ENCODE assay signal across 30 cellular contexts in genomic region chr2:240162531-240162930, GRCh38. TPM values are rescaled to one million over a fixed set of nuclear protein-coding genes. Genes with fewer than 3 reads are reported as not detected.
"Had no signal": no experiment of that assay in that cellular context is flagged by ENCODE, and none has a peak within 500 bp of the region (broad histone marks: within the 10 kb centered on the region; RNA-seq: fewer than 3 reads in every experiment).

No MANE protein-coding gene starts in this region.

- H3K9me3 ChIP-seq: adrenal gland, ascending aorta, gastrocnemius medialis, neutrophil, pancreas, right atrium auricular region, uterus had no signal

- ATAC-seq: activated CD4-positive, CD25-positive, alpha-beta regulatory T cell treated with anti-CD3 and anti-CD28 coated beads, Interleukin-2, amount 50 U/mL, for 24 hours; effector memory CD8-positive, alpha-beta T cell; gastrocnemius medialis; naive thymus-derived CD8-positive, alpha-beta T cell; pancreas had no signal

- DNase-seq: activated CD4-positive, alpha-beta T cell treated with anti-CD3 and anti-CD28 coated beads for 48 hours; activated CD4-positive, alpha-beta T cell treated with anti-CD3 and anti-CD28 coated beads, Interleukin-2, amount 50 U/mL, for 48 hours; activated CD8-positive, alpha-beta memory T cell treated with anti-CD3 and anti-CD28 coated beads for 24 hours; activated gamma-delta T cell; adrenal gland; cerebellar nuclear complex; effector memory CD8-positive, alpha-beta T cell; erythroblast; gastrocnemius medialis; glutamatergic neuron; islet precursor cell; mesenchymal stem cell; naive thymus-derived CD8-positive, alpha-beta T cell; stimulated activated CD4-positive, alpha-beta T cell treated with anti-CD3 and anti-CD28 coated beads, Interleukin-2, amount 100 ng/mL, for 48 hours; stimulated activated naive CD4-positive, alpha-beta T cell treated with Interleukin-2 at 50 U/mL for 16 hours; T-helper 9 cell; uterus had no signal

- H3K36me3 ChIP-seq: adrenal gland, ascending aorta, cardiac muscle cell, gastrocnemius medialis, neutrophil, pancreas, right atrium auricular region, tibial nerve, uterus had no signal

- H3K4me3 ChIP-seq: adrenal gland, ascending aorta, cardiac muscle cell, coronary artery, gastrocnemius medialis, pancreas, right atrium auricular region, SK-N-MC, tibial nerve, uterus had no signal

- H3K27ac ChIP-seq: adrenal gland, ascending aorta, cardiac muscle cell, coronary artery, gastrocnemius medialis, neutrophil, pancreas, right atrium auricular region, SK-N-MC, tibial nerve, uterus, VCaP had no signal

- H3K4me1 ChIP-seq: ascending aorta, gastrocnemius medialis, pancreas, right atrium auricular region, tibial nerve, uterus had no signal

- H3K27me3 ChIP-seq: adrenal gland, ascending aorta, cardiac muscle cell, gastrocnemius medialis, neutrophil, pancreas, right atrium auricular region, uterus had no signal

RNA-seq across cellular contexts. Expression of gene OTOS, which starts 22.1 kb away (rescaled TPM):
- total RNA-seq: adrenal gland; ascending aorta; cardiac muscle cell; gastrocnemius medialis; liver; naive thymus-derived CD8-positive, alpha-beta T cell; pancreas; pulmonary artery endothelial cell; right atrium auricular region; temporal lobe; tibial nerve; uterus had no signal
- polyA plus RNA-seq: adrenal gland; cardiac muscle cell; liver; naive thymus-derived CD8-positive, alpha-beta T cell; pancreas had no signal
